ENCODE assay signal across 10 cellular contexts in genomic region chr11:69089258-69089657, GRCh38. TPM values are rescaled to one million over a fixed set of nuclear protein-coding genes. Genes with fewer than 3 reads are reported as not detected.
DNase-seq lines count a peak whose midpoint lies in the region; ATAC-seq, FAIRE-seq and TF ChIP-seq lines count a peak whose summit lies in the region.
"Had no signal": no experiment of that assay in that cellular context is flagged by ENCODE, and none has a peak within 500 bp of the region (broad histone marks: within the 10 kb centered on the region; RNA-seq: fewer than 3 reads in every experiment).

No MANE protein-coding gene starts in this region.

- no peak for FAIRE-seq in A549 (lab: Jason Lieb, UNC)

- CTCF ChIA-PET in A549 (lab: Yijun Ruan, JAX): interaction anchor here (0.6 to 7.9 kb wide), 26 partner anchors 8 to 582 kb away, joined by 3 to 65 read pairs (median 3); partner anchors contain the start of gene MRGPRD

- intact Hi-C loops in heart left ventricle (cut with DNase I): loop anchor here in 9 of 10 donors (2.0 to 10.0 kb wide), 8 partner anchors 77 to 187 kb away; partner anchors contain the start of genes IGHMBP2 (in 2 of the 9), MRPL21 (in 2 of the 9) and MRGPRF (in 1 of the 9)

- peak overlapping the region; percentile 27; the same call in 1 of the 3 replicates for H3K4me2 ChIP-seq in A549
- H3K4me2 ChIP-seq: neural progenitor cell had no signal

- no peak for TF ChIP-seq EP300 in A549 (IDR thresholded peaks at IDR 0.05)

- H3K27ac ChIP-seq in A549 (no peak overlapping the region), WERI-Rb-1 (no peak overlapping the region), heart left ventricle (peak overlapping the region in 7 of 12 donors; percentile 0 to 88 (median 49))
- H3K27ac ChIP-seq: cardiac muscle cell, neural progenitor cell had no signal

- ATAC-seq in A549 (peak; percentile 12 to 31; a peak in 4 of 6 replicates), heart left ventricle (peak; percentile 44 to 71 (median 61)), GM21528 (IDR thresholded peaks at IDR 0.05; ENCODE audit: low FRiP score, unreplicated experiment) (no peak), GM18870 (IDR thresholded peaks at IDR 0.05; ENCODE audit: unreplicated experiment) (no peak)

- TF ChIP-seq RAD21 in A549 (conservative IDR thresholded peaks at IDR 0.05 in 1 of 2, IDR thresholded peaks at IDR 0.05 in 1 of 2): no peak

- H3K9me3 ChIP-seq in A549 (peaks cover 3% of the 10 kb centered on the region; the same call in 1 of the 3 replicates), WERI-Rb-1 (ENCODE audit: severe bottlenecking) (peaks cover 5% of the 10 kb centered on the region), heart left ventricle (peaks cover 0 to 6% (median 0%) of the 10 kb centered on the region in 12 donors)

- POLR2A ChIA-PET in A549 (lab: Yijun Ruan, JAX): no interaction called here

- no peak for TF ChIP-seq CTCF in A549 (IDR thresholded peaks at IDR 0.05)
- TF ChIP-seq CTCF in WERI-Rb-1 (IDR thresholded peaks at IDR 0.05; ENCODE audit: low read depth, low read length): no peak
- TF ChIP-seq CTCF in heart left ventricle (IDR thresholded peaks at IDR 0.05): no peak

- peaks cover 12% of the 10 kb centered on the region for H3K36me3 ChIP-seq in WERI-Rb-1
- peaks cover 0 to 64% (median 26%) of the 10 kb centered on the region in 9 donors for H3K36me3 ChIP-seq in heart left ventricle
- H3K36me3 ChIP-seq: neural progenitor cell had no signal

- no peak for TF ChIP-seq POLR2A in A549 (IDR thresholded peaks at IDR 0.05; ENCODE audit: low read length)
- TF ChIP-seq POLR2A in heart left ventricle (IDR thresholded peaks at IDR 0.05): no peak

- H3K27me3 ChIP-seq in WERI-Rb-1 (ENCODE audit: insufficient read depth, low read depth, severe bottlenecking) (no peaks in the 10 kb centered on the region), heart left ventricle (no peaks in the 10 kb centered on the region)
- H3K27me3 ChIP-seq: cardiac muscle cell, neural progenitor cell had no signal

- DNase-seq in A549 (ENCODE audit: low read depth in 1 of 2, low spot score in 1 of 2) (peak in 1 of 2 experiments; percentile 38), HS-5 (ENCODE audit: low read depth) (peak; percentile 44), WERI-Rb-1 (peak; percentile 44), heart left ventricle (peak; percentile 43 to 84 (median 81)), COLO668 (lab: John Stamatoyannopoulos, UW; ENCODE audit: unreplicated experiment) (no peak), SHP77 (lab: John Stamatoyannopoulos, UW) (no peak)

- peaks cover 7% of the 10 kb centered on the region; the same call in 2 of the 3 replicates for H3K4me1 ChIP-seq in A549
- H3K4me1 ChIP-seq in heart left ventricle: peaks cover 0 to 41% (median 11%) of the 10 kb centered on the region in 12 donors

- no peak overlapping the region for H3K4me3 ChIP-seq in A549
- H3K4me3 ChIP-seq in WERI-Rb-1 (ENCODE audit: low read depth, low read length): no peak overlapping the region
- H3K4me3 ChIP-seq in heart left ventricle: no peak overlapping the region
- H3K4me3 ChIP-seq: cardiac muscle cell, neural progenitor cell had no signal

- 33% methylated on average over 15 of the region's 15 CpGs for WGBS in A549 (ENCODE audit: missing lambda C conversion rate)
- WGBS in heart left ventricle, 4 donors: 43 to 54% (median 49%) methylated on average over 13 to 15 of the region's 15 CpGs

TF ChIP-seq in A549, 52 proteins besides CTCF, POLR2A, EP300 and RAD21:
- no peak for TF ChIP-seq KDM1A (IDR thresholded peaks at IDR 0.05; ENCODE audit: low read depth)
- TF ChIP-seq CBX8 (IDR thresholded peaks at IDR 0.05): no peak

RNA-seq across cellular contexts. Expression of gene TPCN2, which starts 40.5 kb away (rescaled TPM):
- polyA plus RNA-seq in A549 (2011; rRNA removed) (8.1 and 8.9 TPM in 2 replicates), A549 (2017; fragmentation: RNase III; extraction: RNeasy Plus Mini Kit Qiagen cat#74134 plus additional on column Dnase treatment) (8.8 to 9.1 TPM (median 9.0 TPM) in 3 replicates), heart left ventricle (10 to 100 TPM in 1 of 2 donors, 1 to 10 TPM in 1; 4.8 to 11.1 TPM)
- 9.4 and 11.6 TPM in 2 replicates for polyA plus RNA-seq in A549 (2012; cell fraction: cytosol; rRNA removed)
- polyA plus RNA-seq in A549 (2012; cell fraction: nucleus; rRNA removed): 34.4 and 38.1 TPM in 2 replicates
- 10.1 and 13.1 TPM in 2 replicates for polyA minus RNA-seq in A549 (2011; rRNA and poly(A)+ RNA removed)
- total RNA-seq in heart left ventricle: 10 to 100 TPM in 3 of 9 donors, 1 to 10 TPM in 6; 4.1 to 17.6 (median 7.5) TPM

Comparison
In these comparisons a context has a peak if more than half of its experiments do, and no peak if none do; other contexts are left out.
1. ATAC-seq: peak in A549 (2 of 2) and heart left ventricle (4 of 4); none in GM21528 (single experiment) and GM18870 (single experiment).
2. DNase-seq: peak in HS-5 (single experiment), WERI-Rb-1 (single experiment) and heart left ventricle (5 of 5); none in COLO668 (single experiment) and SHP77 (0 of 2).
3. H3K27ac ChIP-seq: peak in heart left ventricle (7 of 12); none in A549 (0 of 2) and WERI-Rb-1 (single experiment).